Comparison of ENCODE assay signal across 9 cellular contexts in genomic region chr17:66964930-66965800, GRCh38. TPM values are rescaled to one million over a fixed set of nuclear protein-coding genes. Genes with fewer than 3 reads are reported as not detected.
DNase-seq lines count a peak whose midpoint lies in the region; ATAC-seq lines count a peak whose summit lies in the region.
"Had no signal": no experiment of that assay in that cellular context is flagged by ENCODE, and none has a peak within 500 bp of the region (broad histone marks: within the 10 kb centered on the region; RNA-seq: fewer than 3 reads in every experiment).

No MANE protein-coding gene starts in this region.

- H3K36me3 ChIP-seq in MG63 (no peaks in the 10 kb centered on the region), adipocyte (ENCODE audit: control insufficient read depth, insufficient read depth, low read length, severe bottlenecking) (no peaks in the 10 kb centered on the region)

- H3K4me3 ChIP-seq in MG63 (peak overlapping the region; percentile 42), adipocyte (ENCODE audit: low read length) (no peak overlapping the region)

- no peak overlapping the region for H3K9ac ChIP-seq in adipocyte (ENCODE audit: low read length)

- H3K4me1 ChIP-seq in adipocyte (ENCODE audit: control insufficient read depth, insufficient read depth, low read length): peaks cover 5% of the 10 kb centered on the region

- H3K27me3 ChIP-seq in MG63: peaks cover 61% of the 10 kb centered on the region
- peaks cover 79% of the 10 kb centered on the region for H3K27me3 ChIP-seq in adipocyte (replicated peaks; ENCODE audit: control insufficient read depth, insufficient read depth, low read length)

- H3K9me3 ChIP-seq in MG63: no peaks in the 10 kb centered on the region
- no peaks in the 10 kb centered on the region for H3K9me3 ChIP-seq in adipocyte (ENCODE audit: control insufficient read depth, low read length)

- ATAC-seq in HG03521 (IDR thresholded peaks at IDR 0.05; ENCODE audit: unreplicated experiment) (no peak), GM21529 (IDR thresholded peaks at IDR 0.05; ENCODE audit: unreplicated experiment) (no peak), GM21576 (IDR thresholded peaks at IDR 0.05; ENCODE audit: unreplicated experiment) (no peak)

- DNase-seq in COLO668 (lab: John Stamatoyannopoulos, UW; ENCODE audit: unreplicated experiment) (peak; percentile 31), MG63 (no peak), adipocyte (ENCODE audit: low read depth) (peak; percentile 30), iPS-NIHi11 (ENCODE audit: low spot score) (peak; percentile 93)
- DNase-seq in stimulated activated CD8-positive, alpha-beta memory T cell treated with anti-CD3 and anti-CD28 coated beads, Interleukin-4, amount 100 ng/mL, for 24 hours (ENCODE audit: low read depth): peak; percentile 12

RNA-seq across cellular contexts. Expression of gene CACNG4, which starts 0.7 kb away (rescaled TPM):
- total RNA-seq in MG63 (2014; rRNA removed; shearing (Covaris generic); ENCODE audit: low replicate concordance): not detected in 2 replicates
- total RNA-seq: glomerular endothelial cell had no signal
